ENCODE assay signal across 8 cellular contexts in the genomic region with DNA sequence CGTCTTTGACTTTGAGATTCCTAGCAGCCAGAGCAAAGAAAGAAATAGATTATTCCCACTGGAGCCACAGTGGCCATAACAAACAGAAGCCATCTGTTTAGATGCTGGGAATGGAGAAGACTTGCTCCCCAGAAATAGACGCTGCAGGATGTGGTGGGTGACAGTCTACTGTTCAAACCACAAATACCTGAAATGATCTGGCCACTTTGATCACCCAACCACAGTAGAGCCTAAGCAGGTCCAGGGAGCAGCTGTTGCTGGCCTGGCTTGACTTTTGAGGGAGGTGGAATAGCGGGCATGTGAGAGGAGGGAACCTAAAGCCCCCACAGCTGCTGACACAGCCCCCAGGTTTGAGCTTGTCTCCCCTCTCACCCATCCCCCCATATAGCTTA. TPM values are rescaled to one million over a fixed set of nuclear protein-coding genes. Genes with fewer than 3 reads are reported as not detected.
DNase-seq lines count a peak whose midpoint lies in the region; ATAC-seq, FAIRE-seq and TF ChIP-seq lines count a peak whose summit lies in the region.

No MANE protein-coding gene starts in this region.

- no peak overlapping the region for H2AK5ac ChIP-seq in H1 (ENCODE audit: low read depth, low read length)

- H3K27ac ChIP-seq in Karpas-422 (ENCODE audit: low read length) (peak overlapping the region; percentile 40), H1 (ENCODE audit: low read depth, low read length) (peak overlapping the region; percentile 38; the same call in 1 of the 2 replicates), subcutaneous abdominal adipose tissue (ENCODE audit: low read depth, low read length) (peak overlapping the region; percentile 85), aorta (ENCODE audit: low read depth in 1 of 2, low read length in 2 of 2) (no peak overlapping the region)

- no peaks in the 10 kb centered on the region for H3K27me3 Mint-ChIP-seq in mesothelial cell of epicardium (ENCODE audit: low read depth)

- no peak overlapping the region for H3K4me3 Mint-ChIP-seq in mesothelial cell of epicardium

- H3K79me2 ChIP-seq in Karpas-422 (ENCODE audit: low read length), result peaks cover 52% of the 10 kb centered on the region
- peaks cover 0 to 35% of the 10 kb centered on the region in 2 experiments; a peak in 2 of 4 replicates for H3K79me2 ChIP-seq in H1 (ENCODE audit: control insufficient read depth in 1 of 2, insufficient read depth in 2 of 2, low read length in 2 of 2)

- no peak for DNase-seq in Karpas-422
- DNase-seq in H1 (ENCODE audit: low read depth in 1 of 2, low spot score in 2 of 2), result no peak
- no peak for DNase-seq in NCI-H2227 (lab: John Stamatoyannopoulos, UW; ENCODE audit: unreplicated experiment)
- DNase-seq in mesothelial cell of epicardium (ENCODE audit: low spot score in 2 of 2, unreplicated experiment in 2 of 2), result no peak
- DNase-seq in aorta, result no peak

- peaks cover 2% of the 10 kb centered on the region for H3K4me1 Mint-ChIP-seq in mesothelial cell of epicardium

- no peak overlapping the region for H4K8ac ChIP-seq in H1 (ENCODE audit: extremely low read depth, insufficient read depth, low read length)

- TF ChIP-seq RAD21 in H1 (IDR thresholded peaks at IDR 0.05 in 1 of 2, conservative IDR thresholded peaks at IDR 0.05 in 1 of 2; ENCODE audit: low read depth in 2 of 2, low read length in 2 of 2), result no peak

- H3K9me3 ChIP-seq in Karpas-422 (ENCODE audit: low read length) (no peaks in the 10 kb centered on the region), H1 (ENCODE audit: insufficient read depth in 2 of 2, low read depth in 1 of 2, low read length in 1 of 2) (no peaks in the 10 kb centered on the region), subcutaneous abdominal adipose tissue (ENCODE audit: control insufficient read depth in 5 of 5, low read length in 5 of 5) (no peaks in the 10 kb centered on the region), aorta (ENCODE audit: control insufficient read depth, low read length) (no peaks in the 10 kb centered on the region)

- H2AFZ ChIP-seq in Karpas-422 (ENCODE audit: low read length) (no peak overlapping the region), H1 (ENCODE audit: low read length) (no peak overlapping the region)

- H3K4me1 ChIP-seq in Karpas-422 (ENCODE audit: low read length), result peaks cover 32% of the 10 kb centered on the region
- H3K4me1 ChIP-seq in H1 (replicated peaks in 1 of 4; ENCODE audit: control insufficient read depth in 3 of 4, insufficient read depth in 4 of 4, low read length in 3 of 4), result peaks cover 0 to 19% (median 10%) of the 10 kb centered on the region in 4 experiments; a peak in 6 of 7 replicates
- H3K4me1 ChIP-seq in subcutaneous abdominal adipose tissue (ENCODE audit: control insufficient read depth in 5 of 5, insufficient read depth in 5 of 5, low read length in 5 of 5), result peaks cover 28 to 99% (median 95%) of the 10 kb centered on the region in 5 donors
- H3K4me1 ChIP-seq in aorta (ENCODE audit: control insufficient read depth in 1 of 2, insufficient read depth in 2 of 2, low read length in 2 of 2), result no peaks in the 10 kb centered on the region

- peaks cover 14% of the 10 kb centered on the region for H3K36me3 ChIP-seq in Karpas-422 (ENCODE audit: insufficient read depth, low read length)
- peaks cover 12 to 26% (median 22%) of the 10 kb centered on the region in 4 experiments for H3K36me3 ChIP-seq in H1 (ENCODE audit: control insufficient read depth in 2 of 4, insufficient read depth in 4 of 4, low read length in 3 of 4)
- peaks cover 0 to 66% (median 47%) of the 10 kb centered on the region in 5 donors for H3K36me3 ChIP-seq in subcutaneous abdominal adipose tissue (ENCODE audit: control insufficient read depth in 5 of 5, insufficient read depth in 5 of 5, low read length in 5 of 5)
- peaks cover 0 to 7% of the 10 kb centered on the region in 2 donors for H3K36me3 ChIP-seq in aorta (ENCODE audit: control insufficient read depth in 1 of 2, insufficient read depth in 2 of 2, low read length in 1 of 2)

- H3K23ac ChIP-seq in H1 (ENCODE audit: insufficient read length), result no peak overlapping the region

- ATAC-seq in GM21529 (IDR thresholded peaks at IDR 0.05; ENCODE audit: unreplicated experiment) (peak; percentile 42), aorta (ENCODE audit: low FRiP score) (no peak)

- H3K27ac Mint-ChIP-seq in mesothelial cell of epicardium, result no peak overlapping the region

- H2BK20ac ChIP-seq in H1 (ENCODE audit: low read length), result no peak overlapping the region

- intact Hi-C loops in aorta (cut with DNase I), result no loop called here

- H4K91ac ChIP-seq in H1 (replicated peaks; ENCODE audit: insufficient read length, low read length), result no peak overlapping the region

- H3K4me2 ChIP-seq in Karpas-422 (ENCODE audit: low read depth, low read length, poor library complexity, severe bottlenecking), result no peak overlapping the region
- H3K4me2 ChIP-seq in H1 (ENCODE audit: insufficient read depth in 1 of 2, low read depth in 2 of 2, low read length in 2 of 2), result no peak overlapping the region

- no peak overlapping the region for H2BK15ac ChIP-seq in H1 (ENCODE audit: low read length)

- TF ChIP-seq EP300 in H1 (IDR thresholded peaks at IDR 0.05; ENCODE audit: borderline replicate concordance in 1 of 2, low read depth in 2 of 2, low read length in 2 of 2), result no peak

- no peak for FAIRE-seq in H1 (lab: Jason Lieb, UNC)

- no peaks in the 10 kb centered on the region for H3K9me3 Mint-ChIP-seq in mesothelial cell of epicardium

- H3K56ac ChIP-seq in H1 (replicated peaks; ENCODE audit: insufficient read length, low read depth, low read length), result no peak overlapping the region

- peaks cover 30% of the 10 kb centered on the region for H3K36me3 Mint-ChIP-seq in mesothelial cell of epicardium

- H3K9ac ChIP-seq in Karpas-422 (ENCODE audit: low read length) (no peak overlapping the region), H1 (replicated peaks in 1 of 4; ENCODE audit: extremely low read depth in 1 of 4, low read depth in 3 of 4, low read length in 3 of 4) (no peak overlapping the region), subcutaneous abdominal adipose tissue (ENCODE audit: low read length in 5 of 5) (peak overlapping the region in 2 of 5 donors; percentile 26 to 66)

- H3K14ac ChIP-seq in H1 (ENCODE audit: insufficient read length), result no peak overlapping the region

- TF ChIP-seq CTCF in GM12875 (IDR thresholded peaks at IDR 0.05; ENCODE audit: borderline replicate concordance, insufficient read depth, low read depth, low read length), result no peak
- TF ChIP-seq CTCF in H1 (IDR thresholded peaks at IDR 0.05; ENCODE audit: control extremely low read depth in 1 of 3, insufficient read depth in 1 of 3, low read depth in 1 of 3, low read length in 3 of 3), result no peak
- TF ChIP-seq CTCF in mesothelial cell of epicardium (IDR thresholded peaks at IDR 0.05; ENCODE audit: unreplicated experiment), result no peak

- no peak overlapping the region for H2BK120ac ChIP-seq in H1 (replicated peaks; ENCODE audit: low read depth, low read length)

- no peaks in the 10 kb centered on the region for H3K23me2 ChIP-seq in H1 (ENCODE audit: low read depth, low read length)

- CTCF ChIA-PET in H1 (lab: Charles Lee; ENCODE audit: partially characterized antibody), result interaction anchor here (1.0 to 31.7 kb wide), 8 partner anchors 9 to 113 kb away, joined by 3 to 838 read pairs (median 6); a partner anchor contains a TSS

- no peak overlapping the region for H4K5ac ChIP-seq in H1 (ENCODE audit: insufficient read length, low read depth, low read length)

- POLR2A ChIA-PET in H1 (lab: Charles Lee; ENCODE audit: partially characterized antibody), result interaction anchor here (1.1 to 5.3 kb wide), 7 partner anchors 10 to 40 kb away, joined by 3 to 29 read pairs (median 16); no protein-coding TSS in a partner anchor

- WGBS in H1 (ENCODE audit: extremely low coverage in 1 of 2, insufficient coverage in 1 of 2, insufficient read length in 1 of 2, insufficient replicate concordance in 2 of 2, low coverage in 1 of 2, low lambda C conversion rate in 2 of 2, missing lambda C conversion rate in 1 of 2), 2 experiments, result 94% methylated on average over 3 of the region's 3 CpGs; no CpG with 5 or more reads in 1 of the 2 experiments
- WGBS in aorta, 2 donors, result 93 to 97% methylated on average over 3 of the region's 3 CpGs

- peaks cover 1% of the 10 kb centered on the region for H4K20me1 ChIP-seq in Karpas-422 (ENCODE audit: insufficient read depth, low read depth, low read length)
- peaks cover 24% of the 10 kb centered on the region in 2 experiments for H4K20me1 ChIP-seq in H1 (replicated peaks in 1 of 2; ENCODE audit: control insufficient read depth in 1 of 2, insufficient read depth in 2 of 2, low read length in 2 of 2)

- no peak overlapping the region for H2BK5ac ChIP-seq in H1 (ENCODE audit: low read depth, low read length)

- H3K18ac ChIP-seq in H1 (ENCODE audit: extremely low read depth, low read length), result no peak overlapping the region

- no peak overlapping the region for H3K4ac ChIP-seq in H1 (replicated peaks; ENCODE audit: insufficient read length, low read depth, low read length)

- H3K9me2 ChIP-seq in Karpas-422 (replicated peaks; ENCODE audit: insufficient read depth, low read length), result no peaks in the 10 kb centered on the region

- H3K27me3 ChIP-seq in Karpas-422 (ENCODE audit: low read length) (no peaks in the 10 kb centered on the region), H1 (replicated peaks in 1 of 4; ENCODE audit: control insufficient read depth in 3 of 4, extremely low read depth in 1 of 4, insufficient read depth in 3 of 4, low read length in 3 of 4) (no peaks in the 10 kb centered on the region), subcutaneous abdominal adipose tissue (ENCODE audit: control insufficient read depth in 5 of 5, insufficient read depth in 4 of 5, low read length in 5 of 5) (no peaks in the 10 kb centered on the region), aorta (ENCODE audit: control insufficient read depth in 1 of 2, insufficient read depth in 2 of 2, low read length in 1 of 2) (no peaks in the 10 kb centered on the region)

- peaks cover 17% of the 10 kb centered on the region for H3K79me1 ChIP-seq in H1 (ENCODE audit: low read depth, low read length)

- H3K4me3 ChIP-seq in GM12875 (ENCODE audit: low read depth, low read length) (peak overlapping the region; percentile 40), Karpas-422 (ENCODE audit: low read length) (no peak overlapping the region), H1 (ENCODE audit: extremely low read depth in 1 of 4, insufficient read depth in 2 of 4, low read depth in 3 of 4, low read length in 4 of 4) (no peak overlapping the region), subcutaneous abdominal adipose tissue (ENCODE audit: low read depth in 1 of 5, low read length in 5 of 5) (no peak overlapping the region), aorta (ENCODE audit: low read length in 2 of 2) (no peak overlapping the region)

- H2BK12ac ChIP-seq in H1 (ENCODE audit: low read depth, low read length), result no peak overlapping the region

- no peak for TF ChIP-seq POLR2A in H1 (IDR thresholded peaks at IDR 0.05; ENCODE audit: control extremely low read depth in 1 of 2, low read depth in 2 of 2, low read length in 2 of 2)

RNA-seq across cellular contexts. Expression of a gene that starts 38.6 kb away (rescaled TPM):
- total RNA-seq in Karpas-422 (2014; rRNA removed; shearing (Covaris generic); ENCODE audit: low replicate concordance), result 16.7 and 20.8 TPM in 2 replicates
- 29.8 and 34.1 TPM in 2 replicates for total RNA-seq in H1 (2021; fragmentation: NEBNext Ultra II Directional; extraction: Animal tissue kit (Norgen Biotek cat#: 25700))
- polyA plus RNA-seq in H1 (2011; rRNA removed), result 20.8 and 25.1 TPM in 2 replicates
- polyA plus RNA-seq in H1 (2011; cell fraction: cytosol; rRNA removed), result 18.3 TPM
- 18.8 TPM for polyA plus RNA-seq in H1 (2011; cell fraction: nucleus; rRNA removed)
- 18.4 to 20.9 TPM (median 20.6 TPM) in 4 replicates for polyA plus RNA-seq in H1 (2012, experiment 1 of 2)
- polyA plus RNA-seq in H1 (2012, experiment 2 of 2), result 12.1 TPM
- polyA plus RNA-seq in H1 (2013, experiment 1 of 2), result 20.8 TPM
- polyA plus RNA-seq in H1 (2013, experiment 2 of 2), result 21.5 TPM
- 12.6 and 17.8 TPM in 2 replicates for polyA minus RNA-seq in H1 (2011; rRNA and poly(A)+ RNA removed)
- 19.1 TPM for polyA minus RNA-seq in H1 (2011; cell fraction: cytosol; rRNA and poly(A)+ RNA removed)
- polyA minus RNA-seq in H1 (2011; cell fraction: nucleus; rRNA and poly(A)+ RNA removed), result 14.7 TPM
- 1.6 to 2.1 TPM (median 1.7 TPM) in 3 replicates for total RNA-seq in mesothelial cell of epicardium
- total RNA-seq in aorta, result 10 to 100 TPM; 34.4 to 45.5 TPM
- polyA plus RNA-seq in aorta, result 10 to 100 TPM; 11.4 to 12.6 TPM

Comparison
In these comparisons a context has a peak if more than half of its experiments do, and no peak if none do; other contexts are left out.
1. H3K27ac ChIP-seq: peak in Karpas-422 (single experiment), H1 (single experiment) and subcutaneous abdominal adipose tissue (single experiment); none in aorta (0 of 2).